ENCODE assay signal across 8 cellular contexts in the genomic region with DNA sequence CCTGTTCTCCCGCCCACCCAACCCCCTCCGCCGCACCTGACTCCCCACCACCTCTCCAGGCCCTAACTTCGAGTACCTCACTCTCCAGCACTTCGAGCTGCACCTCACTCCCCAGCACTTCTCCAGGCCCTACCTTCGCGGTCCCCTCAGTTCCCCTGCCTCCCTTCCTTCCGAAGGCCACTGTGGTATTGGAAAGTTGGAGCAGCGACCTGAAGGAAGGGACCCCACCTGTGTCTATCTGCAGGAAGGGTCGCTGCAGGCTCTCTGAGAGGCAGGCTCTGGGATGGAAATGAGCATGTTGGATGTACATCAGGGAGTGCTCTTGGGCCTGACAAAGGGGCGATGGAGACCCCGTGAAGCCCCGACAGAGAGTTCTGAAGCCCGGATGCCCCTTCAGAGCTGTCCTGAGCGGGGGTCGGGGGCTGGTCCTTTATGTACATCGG.
A peak's percentile ranks its signal among the peaks of the same experiment; 100 is the strongest.
DNase-seq lines count a peak whose midpoint lies in the region; ATAC-seq and TF ChIP-seq lines count a peak whose summit lies in the region.
"Had no signal": no experiment of that assay in that cellular context is flagged by ENCODE, and none has a peak within 500 bp of the region (broad histone marks: within the 10 kb centered on the region; RNA-seq: fewer than 3 reads in every experiment).

No MANE protein-coding gene starts in this region.

- H3K27ac ChIP-seq in HUES6 (ENCODE audit: low read depth, low read length) (no peak overlapping the region; the same call in 1 of the 2 replicates), muscle layer of colon (ENCODE audit: low read depth, low read length) (peak overlapping the region; percentile 46), thyroid gland (peak overlapping the region; percentile 69 to 91 (median 74))

- H3K27me3 ChIP-seq in HUES6 (ENCODE audit: control insufficient read depth, insufficient read depth, low read length) = no peaks in the 10 kb centered on the region
- H3K27me3 ChIP-seq in muscle layer of colon (ENCODE audit: control insufficient read depth in 1 of 2, insufficient read depth in 2 of 2, low read length in 2 of 2) = no peaks in the 10 kb centered on the region
- H3K27me3 ChIP-seq in thyroid gland = no peaks in the 10 kb centered on the region

- H3K36me3 Mint-ChIP-seq in chondrocyte (ENCODE audit: low read depth) = no peaks in the 10 kb centered on the region

- peaks cover 68% of the 10 kb centered on the region for H3K4me1 Mint-ChIP-seq in chondrocyte (ENCODE audit: low read depth)

- peak overlapping the region; percentile 94 for H3K27ac Mint-ChIP-seq in chondrocyte (ENCODE audit: unreplicated experiment)
- H3K27ac Mint-ChIP-seq: activated T-cell treated with anti-CD3 and anti-CD28 coated beads, Interleukin-2, amount 50 U/mL, for 72 hours had no signal

- H3K4me1 ChIP-seq in HUES6 (ENCODE audit: control insufficient read depth, insufficient read depth, low read length) = peaks cover 41% of the 10 kb centered on the region
- H3K4me1 ChIP-seq in muscle layer of colon (ENCODE audit: insufficient read depth, low read length) = peaks cover 59% of the 10 kb centered on the region
- peaks cover 6 to 26% of the 10 kb centered on the region in 2 donors for H3K4me1 ChIP-seq in thyroid gland

- 84 to 89% methylated on average over 14 to 17 of the region's 17 CpGs for WGBS in thyroid gland, 2 donors

- H3K9ac ChIP-seq in HUES6 (ENCODE audit: low read length) (peak overlapping the region; percentile 61), muscle layer of colon (ENCODE audit: low read length) (no peak overlapping the region)

- intact Hi-C loops in thyroid gland (cut with DNase I) = loop anchor here (5.0 kb wide), 2 partner anchors 127 to 182 kb away; no protein-coding TSS in a partner anchor

- H3K4me3 ChIP-seq in HUES6 (ENCODE audit: low read depth, low read length) (no peak overlapping the region), muscle layer of colon (ENCODE audit: low read depth in 1 of 2, low read length in 2 of 2) (no peak overlapping the region), thyroid gland (replicated peaks in 1 of 3) (no peak overlapping the region)

- H3K36me3 ChIP-seq in HUES6 (ENCODE audit: control insufficient read depth, insufficient read depth, low read length) = no peaks in the 10 kb centered on the region
- H3K36me3 ChIP-seq in muscle layer of colon (ENCODE audit: insufficient read depth, low read length) = no peaks in the 10 kb centered on the region
- H3K36me3 ChIP-seq in thyroid gland = no peaks in the 10 kb centered on the region

- H3K9me3 Mint-ChIP-seq in chondrocyte (ENCODE audit: low read depth) = peaks cover 7% of the 10 kb centered on the region
- H3K9me3 Mint-ChIP-seq: activated T-cell treated with anti-CD3 and anti-CD28 coated beads, Interleukin-2, amount 50 U/mL, for 72 hours had no signal

- TF ChIP-seq CTCF in chondrocyte (IDR thresholded peaks at IDR 0.05) (no peak), thyroid gland (IDR thresholded peaks at IDR 0.05) (no peak)

- no peaks in the 10 kb centered on the region for H3K9me3 ChIP-seq in HUES6 (ENCODE audit: control insufficient read depth, insufficient read depth, low read depth, low read length)
- no peaks in the 10 kb centered on the region for H3K9me3 ChIP-seq in muscle layer of colon (ENCODE audit: low read length)
- H3K9me3 ChIP-seq in thyroid gland = no peaks in the 10 kb centered on the region

- DNase-seq in chondrocyte (ENCODE audit: low spot score) (peak; percentile 75), thyroid gland (no peak), NCI-H1417 (lab: John Stamatoyannopoulos, UW) (no peak)

- TF ChIP-seq POLR2A in thyroid gland (IDR thresholded peaks at IDR 0.05) = no peak

- H3K27me3 Mint-ChIP-seq in chondrocyte (ENCODE audit: low read depth) = no peaks in the 10 kb centered on the region

- ATAC-seq in HG03175 (IDR thresholded peaks at IDR 0.05; ENCODE audit: unreplicated experiment) (no peak), GM19324 (IDR thresholded peaks at IDR 0.05; ENCODE audit: low FRiP score, unreplicated experiment) (no peak)

- no peak overlapping the region for H3K4me3 Mint-ChIP-seq in chondrocyte (ENCODE audit: unreplicated experiment)
